ENCODE assay signal across 16 cellular contexts in the genomic region with DNA sequence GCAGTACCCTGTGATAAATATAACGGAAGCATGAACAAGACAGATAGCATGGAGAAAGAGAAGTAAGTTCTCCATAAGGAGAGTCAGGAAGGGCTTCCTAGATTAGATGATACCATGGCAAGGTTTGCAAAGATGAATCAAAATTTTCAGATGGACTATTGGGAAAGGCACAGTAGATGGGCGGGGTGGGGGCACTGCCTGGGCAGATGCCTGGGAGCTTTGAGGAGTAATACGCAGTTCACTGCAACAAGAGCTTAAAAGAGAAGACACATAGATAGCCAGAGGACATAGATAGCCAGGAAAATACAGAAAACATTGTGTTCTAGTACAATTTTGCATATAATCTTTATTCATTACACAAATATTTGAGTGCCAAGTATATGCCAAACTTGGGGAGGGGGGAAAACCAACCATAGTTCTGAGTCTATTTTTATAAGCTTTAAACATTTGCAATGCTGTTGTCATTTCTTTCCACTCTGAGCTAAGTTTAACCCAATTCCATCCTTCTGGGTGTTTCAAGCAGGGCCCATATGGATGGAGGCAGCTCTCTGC.
DNase-seq lines count a peak whose midpoint lies in the region; ATAC-seq and TF ChIP-seq lines count a peak whose summit lies in the region.
"Had no signal": no experiment of that assay in that cellular context is flagged by ENCODE, and none has a peak within 500 bp of the region (broad histone marks: within the 10 kb centered on the region; RNA-seq: fewer than 3 reads in every experiment).

No MANE protein-coding gene starts in this region.

- H2AFZ ChIP-seq in OCI-LY1 (ENCODE audit: low read length), result no peak overlapping the region

- no peaks in the 10 kb centered on the region for H4K20me1 ChIP-seq in OCI-LY1 (ENCODE audit: insufficient read depth, low read length)

- no peaks in the 10 kb centered on the region for H3K9me2 ChIP-seq in OCI-LY1 (ENCODE audit: low read depth, low read length)

- H3K27me3 ChIP-seq in OCI-LY1 (ENCODE audit: insufficient read depth, low read length) (no peaks in the 10 kb centered on the region), dorsolateral prefrontal cortex (no peaks in the 10 kb centered on the region), tibial artery (peaks cover 0 to 11% of the 10 kb centered on the region in 2 donors)

- no peaks in the 10 kb centered on the region for H3K36me3 ChIP-seq in OCI-LY1 (ENCODE audit: insufficient read depth, low read length)
- no peaks in the 10 kb centered on the region for H3K36me3 ChIP-seq in tibial artery
- H3K36me3 ChIP-seq: BE2C had no signal

- DNase-seq in NCI-H526 (lab: John Stamatoyannopoulos, UW) (peak; percentile 32 to 50), dorsolateral prefrontal cortex (peak in 4 of 10 donors; percentile 29 to 51 (median 46)), superior temporal gyrus (ENCODE audit: extremely low spot score) (peak; percentile 69), NCI-H2107 (lab: John Stamatoyannopoulos, UW) (no peak), tibial artery (no peak)
- DNase-seq: ACHN; BE2C; C1 segment of cervical spinal cord; Caco-2; CD4-positive, CD25-positive, alpha-beta regulatory T cell; DMS79; GDM1; H9; IMR-90 had no signal

- H3K4me1 ChIP-seq in OCI-LY1 (ENCODE audit: insufficient read depth, low read length, severe bottlenecking), result peaks cover 58% of the 10 kb centered on the region
- no peaks in the 10 kb centered on the region for H3K4me1 ChIP-seq in tibial artery
- H3K4me1 ChIP-seq: BE2C, Caco-2 had no signal

- H3K4me2 ChIP-seq in OCI-LY1 (ENCODE audit: low read length), result no peak overlapping the region

- no peaks in the 10 kb centered on the region for H3K79me2 ChIP-seq in OCI-LY1 (ENCODE audit: insufficient read depth, low read length)

- no peak overlapping the region for H3K4me3 ChIP-seq in OCI-LY1 (ENCODE audit: low read depth, low read length, poor library complexity, severe bottlenecking)
- H3K4me3 ChIP-seq in dorsolateral prefrontal cortex, result no peak overlapping the region
- H3K4me3 ChIP-seq in tibial artery, result no peak overlapping the region

- intact Hi-C loops in dorsolateral prefrontal cortex (cut with DNase I) (no loop called here), tibial artery (cut with DNase I; ENCODE audit: low total_unique reads) (no loop called here)

- TF ChIP-seq CTCF in OCI-LY1 (IDR thresholded peaks at IDR 0.05; ENCODE audit: low read length), result no peak
- TF ChIP-seq CTCF in dorsolateral prefrontal cortex (IDR thresholded peaks at IDR 0.05 in 54 of 56, conservative IDR thresholded peaks at IDR 0.05 in 2 of 56; ENCODE audit: low read depth in 1 of 56, partially characterized antibody in 56 of 56), result no peak
- TF ChIP-seq CTCF in tibial artery (IDR thresholded peaks at IDR 0.05), result no peak

- H3K9me3 ChIP-seq in OCI-LY1 (ENCODE audit: low read length) (no peaks in the 10 kb centered on the region), tibial artery (no peaks in the 10 kb centered on the region)
- H3K9me3 ChIP-seq: BE2C, Caco-2 had no signal

- H3F3A ChIP-seq in OCI-LY1 (ENCODE audit: insufficient read depth, low read length), result no peaks in the 10 kb centered on the region

- ATAC-seq in GM18511 (IDR thresholded peaks at IDR 0.05; ENCODE audit: unreplicated experiment), result no peak

- H3K9ac ChIP-seq in OCI-LY1 (ENCODE audit: low read length), result no peak overlapping the region; the same call in 1 of the 2 replicates

- peak overlapping the region; percentile 43 for H3K27ac ChIP-seq in OCI-LY1 (ENCODE audit: low read depth, low read length, poor library complexity, severe bottlenecking)
- H3K27ac ChIP-seq in dorsolateral prefrontal cortex, result peak overlapping the region in 44 of 59 donors; percentile 6 to 88 (median 66)
- H3K27ac ChIP-seq in tibial artery, result no peak overlapping the region

Comparison
In these comparisons a context has a peak if more than half of its experiments do, and no peak if none do; other contexts are left out.
1. DNase-seq: peak in NCI-H526 (2 of 2) and superior temporal gyrus (single experiment); none in NCI-H2107 (single experiment) and tibial artery (0 of 2).
2. H3K27ac ChIP-seq: peak in OCI-LY1 (single experiment) and dorsolateral prefrontal cortex (44 of 59); none in tibial artery (0 of 2).